Comparison of ENCODE assay signal across 8 cellular contexts in the genomic region with DNA sequence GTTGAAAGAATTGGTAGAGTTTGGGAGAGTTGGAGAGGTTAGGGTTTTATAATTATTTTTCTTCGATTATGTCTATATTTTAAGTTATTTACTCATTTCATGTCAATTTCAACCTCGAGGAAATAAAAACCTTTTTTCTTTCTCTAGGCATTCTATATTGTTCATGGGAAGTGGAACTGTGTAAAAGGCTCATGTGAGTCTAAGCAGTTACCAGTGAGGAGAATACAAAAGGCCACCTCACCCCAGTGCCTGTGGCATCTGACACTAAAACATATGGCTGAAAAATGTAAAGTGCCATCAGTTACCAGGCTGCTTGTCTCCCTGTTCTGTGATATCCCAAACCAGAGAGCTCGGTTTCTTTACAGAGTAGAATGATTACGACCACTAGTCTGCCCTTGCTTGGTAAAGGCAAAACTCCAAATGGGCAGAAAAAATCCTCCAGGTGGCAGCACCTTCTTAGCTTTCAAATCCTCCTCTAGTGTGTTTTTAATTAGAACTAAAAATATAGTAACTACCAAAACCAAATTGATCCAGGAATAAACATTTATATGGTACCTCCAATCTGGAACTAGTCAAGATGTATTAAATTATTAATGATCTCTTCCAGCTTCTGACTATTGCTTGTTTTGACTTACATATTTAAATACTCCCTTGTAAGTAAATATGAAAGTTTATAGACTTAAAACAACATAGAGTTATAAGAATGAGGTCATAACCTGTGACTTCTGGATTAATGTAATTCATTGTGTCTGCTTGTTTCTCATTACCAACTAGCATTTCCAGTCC.
DNase-seq lines count a peak whose midpoint lies in the region; ATAC-seq and TF ChIP-seq lines count a peak whose summit lies in the region.

No MANE protein-coding gene starts in this region.

- TF ChIP-seq CTCF in A673 (conservative IDR thresholded peaks at IDR 0.05; ENCODE audit: low read depth, low read length) (peak; percentile 75), HCT116 (IDR thresholded peaks at IDR 0.05 in 2 of 3, conservative IDR thresholded peaks at IDR 0.05 in 1 of 3; ENCODE audit: borderline replicate concordance in 1 of 3, insufficient read depth in 1 of 3, low read depth in 2 of 3, low read length in 2 of 3) (peak; percentile 64 to 93 (median 85)), esophagus squamous epithelium (IDR thresholded peaks at IDR 0.05) (peak in 5 of 6 experiments; percentile 49 to 61 (median 59))

- H3K36me3 ChIP-seq in A673 (ENCODE audit: insufficient read depth, low read length, poor library complexity, severe bottlenecking) = no peaks in the 10 kb centered on the region
- no peaks in the 10 kb centered on the region for H3K36me3 ChIP-seq in HCT116 (ENCODE audit: control insufficient read depth in 1 of 2, insufficient read depth in 2 of 2, low read length in 2 of 2)
- no peaks in the 10 kb centered on the region for H3K36me3 ChIP-seq in esophagus squamous epithelium

- no peaks in the 10 kb centered on the region for H3K9me3 ChIP-seq in A673 (ENCODE audit: low read depth, low read length, poor library complexity, severe bottlenecking)
- no peaks in the 10 kb centered on the region for H3K9me3 ChIP-seq in HCT116 (ENCODE audit: control insufficient read depth in 1 of 2, insufficient read depth in 1 of 2, low read depth in 1 of 2, low read length in 2 of 2)
- H3K9me3 ChIP-seq in esophagus squamous epithelium = no peaks in the 10 kb centered on the region

- DNase-seq in A673 (ENCODE audit: low spot score) (peak; percentile 68), GF-D8 (lab: John Stamatoyannopoulos, UW) (peak; percentile 1), HCT116 (ENCODE audit: low read depth, low spot score) (peak; percentile 80), NCI-H1105 treated with DMSO at 0.1 percent for 48 hours (lab: John Stamatoyannopoulos, UW) (peak; percentile 70), SKM-1 treated with dmso at 0.1 percent for 144 hours (lab: John Stamatoyannopoulos, UW; ENCODE audit: unreplicated experiment) (peak; percentile 63), esophagus squamous epithelium (lab: John Stamatoyannopoulos, UW) (no peak), occipital lobe (lab: John Stamatoyannopoulos, UW) (peak; percentile 10)

- no peaks in the 10 kb centered on the region for H3K79me2 ChIP-seq in HCT116 (ENCODE audit: insufficient read depth, low read length)

- H3K4me1 ChIP-seq in A673 (ENCODE audit: insufficient read depth, low read length, poor library complexity, severe bottlenecking) (no peaks in the 10 kb centered on the region), HCT116 (ENCODE audit: control insufficient read depth in 1 of 2, insufficient read depth in 2 of 2, low read length in 2 of 2) (no peaks in the 10 kb centered on the region), esophagus squamous epithelium (no peaks in the 10 kb centered on the region)

- H3K27me3 ChIP-seq in A673 (replicated peaks; ENCODE audit: insufficient read depth, low read depth, low read length, poor library complexity) (peaks cover 5% of the 10 kb centered on the region), HCT116 (ENCODE audit: insufficient read depth, low read length) (no peaks in the 10 kb centered on the region), esophagus squamous epithelium (peaks cover 0 to 5% (median 0%) of the 10 kb centered on the region in 4 donors)

- H3K27ac ChIP-seq in A673 (ENCODE audit: low read depth, low read length, poor library complexity, severe bottlenecking) (no peak overlapping the region), HCT116 (ENCODE audit: low read depth, low read length) (no peak overlapping the region), esophagus squamous epithelium (no peak overlapping the region)

- 15 to 20% methylated on average over 4 of the region's 4 CpGs for WGBS in esophagus squamous epithelium, 2 donors

- ATAC-seq in HCT116 (peak; percentile 92), HG02571 (IDR thresholded peaks at IDR 0.05; ENCODE audit: unreplicated experiment) (no peak)

- no peaks in the 10 kb centered on the region for H3K9me2 ChIP-seq in HCT116 (ENCODE audit: insufficient read depth)

- no TSS peak for BruUV-seq in A673 (replicated peaks; lab: Mats Ljungman, UMichigan)
- no TSS peak for BruUV-seq in HCT116 (replicated peaks; lab: Mats Ljungman, UMichigan)

- H2AFZ ChIP-seq in HCT116 (ENCODE audit: low read depth, low read length, poor library complexity, severe bottlenecking) = no peak overlapping the region

- no peaks in the 10 kb centered on the region for H4K20me1 ChIP-seq in HCT116 (ENCODE audit: insufficient read depth)

- POLR2A ChIA-PET in A673 (lab: Charles Lee; ENCODE audit: low non-redundant PET) (no interaction called here), HCT116 (lab: Charles Lee) (no interaction called here)

- H3K4me2 ChIP-seq in HCT116 (ENCODE audit: low read length) = peak overlapping the region; percentile 41

- no peak overlapping the region for H3K9ac ChIP-seq in HCT116 (ENCODE audit: low read length)

- CTCF ChIA-PET in A673 (lab: Charles Lee) (interaction anchor here (1.1 kb wide), 1 partner anchor 358 kb away, joined by 3 read pairs; no protein-coding TSS in a partner anchor), HCT116 (lab: Charles Lee) (interaction anchor here (0.7 to 2.4 kb wide), 16 partner anchors 9 to 673 kb away, joined by 3 to 15 read pairs (median 6); no protein-coding TSS in a partner anchor)

- RAD21 ChIA-PET in HCT116 (lab: Charles Lee; ENCODE audit: low non-redundant PET in 1 of 2, low total read pairs in 2 of 2, uncharacterized antibody in 2 of 2, unreplicated experiment in 2 of 2) = interaction anchor here in 1 of 2 experiments (1.0 to 1.1 kb wide), 3 partner anchors 9 to 540 kb away, joined by 3 to 4 read pairs (median 3); no protein-coding TSS in a partner anchor

- no peak overlapping the region for H3K4me3 ChIP-seq in A673 (ENCODE audit: low read depth, low read length, poor library complexity, severe bottlenecking)
- H3K4me3 ChIP-seq in HCT116 (replicated peaks in 1 of 2; ENCODE audit: low read depth in 1 of 2, low read length in 2 of 2) = no peak overlapping the region
- H3K4me3 ChIP-seq in esophagus squamous epithelium = no peak overlapping the region

- peak; percentile 91 for TF ChIP-seq RAD21 in HCT116 (IDR thresholded peaks at IDR 0.05; ENCODE audit: low read depth)

- intact Hi-C loops in A673 (cut with micrococcal nuclease; ENCODE audit: unreplicated experiment) = loop anchor here (2.0 to 10.0 kb wide), 4 partner anchors 362 to 606 kb away; no protein-coding TSS in a partner anchor
- intact Hi-C loops in HCT116 (cut with micrococcal nuclease) = loop anchor here (1.0 kb wide), 3 partner anchors 363 to 541 kb away; no protein-coding TSS in a partner anchor
- intact Hi-C loops in esophagus squamous epithelium (cut with DNase I) = loop anchor here (5.0 kb wide), 1 partner anchor 361 kb away; no protein-coding TSS in a partner anchor

- TF ChIP-seq POLR2A in HCT116 (IDR thresholded peaks at IDR 0.05; ENCODE audit: borderline replicate concordance, extremely low read depth, insufficient read depth, insufficient read length) (no peak), esophagus squamous epithelium (IDR thresholded peaks at IDR 0.05) (no peak)

TF ChIP-seq in HCT116, 20 proteins besides CTCF, POLR2A, EP300 and RAD21:
- TF ChIP-seq SIN3A (IDR thresholded peaks at IDR 0.05; ENCODE audit: low read depth) = no peak
- peak; percentile 28; the same call in 1 of the 2 replicates for TF ChIP-seq SRF (IDR thresholded peaks at IDR 0.05; ENCODE audit: low read depth)
- no peak for TF ChIP-seq ELF1 (IDR thresholded peaks at IDR 0.05; ENCODE audit: borderline replicate concordance, low read depth)
TF ChIP-seq in HCT116: peak in this region for 1.
